Comparison of ENCODE assay signal across 8 cellular contexts in the genomic region with DNA sequence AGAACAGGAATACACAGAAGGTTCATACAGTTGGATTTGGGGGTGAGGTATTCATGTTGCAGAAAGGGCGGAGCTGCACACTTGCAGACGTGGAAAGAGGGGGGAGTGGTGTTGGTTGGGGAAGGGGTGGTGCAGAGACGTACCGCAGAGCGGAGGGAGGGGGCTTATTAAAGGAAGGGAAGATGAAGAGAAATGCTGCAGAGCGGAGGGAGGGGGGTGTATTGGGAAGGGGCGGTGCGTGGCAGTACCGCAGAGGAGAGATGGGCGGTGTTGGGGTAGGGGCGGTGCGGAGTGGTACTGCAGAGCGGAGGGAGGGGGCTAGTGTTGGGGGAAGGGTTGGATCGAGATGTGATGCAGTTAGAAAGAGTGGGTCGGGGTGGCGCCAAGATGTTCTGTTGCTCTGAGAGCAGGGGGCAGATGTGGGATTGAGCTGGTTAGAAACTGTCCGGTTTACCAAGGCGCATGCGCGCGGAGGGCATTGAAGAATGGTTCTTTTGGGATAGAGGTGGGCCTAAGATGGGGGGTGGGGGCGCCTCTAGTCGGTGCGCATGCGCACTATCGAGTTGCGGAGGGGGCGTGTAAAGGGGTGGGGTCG. TPM values are rescaled to one million over a fixed set of nuclear protein-coding genes. Genes with fewer than 3 reads are reported as not detected.
A peak's percentile ranks its signal among the peaks of the same experiment; 100 is the strongest.
DNase-seq lines count a peak whose midpoint lies in the region; ATAC-seq, FAIRE-seq and TF ChIP-seq lines count a peak whose summit lies in the region.

No MANE protein-coding gene starts in this region.

- ATAC-seq in HG03159 (IDR thresholded peaks at IDR 0.05; ENCODE audit: unreplicated experiment) (peak; percentile 59), upper lobe of right lung (peak; percentile 27)

- H3K27me3 Mint-ChIP-seq in progenitor cell of endocrine pancreas = no peaks in the 10 kb centered on the region

- H3K9ac ChIP-seq in ES-I3 (ENCODE audit: low read depth, low read length) = peak overlapping the region; percentile 78

- H3K9me3 ChIP-seq in ES-I3 (ENCODE audit: control insufficient read depth, insufficient read depth, low read length) = no peaks in the 10 kb centered on the region
- no peaks in the 10 kb centered on the region for H3K9me3 ChIP-seq in adrenal gland (replicated peaks in 1 of 3)
- no peaks in the 10 kb centered on the region for H3K9me3 ChIP-seq in right atrium auricular region
- H3K9me3 ChIP-seq in upper lobe of right lung = no peaks in the 10 kb centered on the region

- no peak for FAIRE-seq in D721Med (lab: Jason Lieb, UNC)

- peak; percentile 91 to 93 for DNase-seq in SHP77 (lab: John Stamatoyannopoulos, UW)
- peak; percentile 31 to 71 (median 45) for DNase-seq in adrenal gland
- no peak for DNase-seq in right atrium auricular region (ENCODE audit: low spot score)
- DNase-seq in progenitor cell of endocrine pancreas (ENCODE audit: low spot score, unreplicated experiment) = peak; percentile 57
- peak; percentile 66 for DNase-seq in upper lobe of right lung
- DNase-seq in D721Med (ENCODE audit: insufficient read length, low spot score) = no peak

- peaks cover 6% of the 10 kb centered on the region for H3K36me3 Mint-ChIP-seq in progenitor cell of endocrine pancreas (ENCODE audit: insufficient read depth)

- H3K4me1 ChIP-seq in ES-I3 (ENCODE audit: insufficient read depth, low read length) (no peaks in the 10 kb centered on the region), adrenal gland (replicated peaks in 1 of 2) (no peaks in the 10 kb centered on the region), right atrium auricular region (no peaks in the 10 kb centered on the region), upper lobe of right lung (no peaks in the 10 kb centered on the region)

- H3K27ac ChIP-seq in adrenal gland = no peak overlapping the region
- peak overlapping the region in 1 of 2 donors; percentile 40 for H3K27ac ChIP-seq in right atrium auricular region
- H3K27ac ChIP-seq in upper lobe of right lung = no peak overlapping the region

- H3K27me3 ChIP-seq in adrenal gland = peaks cover 7% of the 10 kb centered on the region
- no peaks in the 10 kb centered on the region for H3K27me3 ChIP-seq in right atrium auricular region
- no peaks in the 10 kb centered on the region for H3K27me3 ChIP-seq in upper lobe of right lung

- H3K4me3 Mint-ChIP-seq in progenitor cell of endocrine pancreas (ENCODE audit: low read depth) = peak overlapping the region; percentile 96

- H3K27ac Mint-ChIP-seq in progenitor cell of endocrine pancreas = peak overlapping the region; percentile 97

- peaks cover 5% of the 10 kb centered on the region for H3K4me1 Mint-ChIP-seq in progenitor cell of endocrine pancreas (ENCODE audit: low read depth)

- no peaks in the 10 kb centered on the region; the same call in 1 of the 2 replicates for H3K36me3 ChIP-seq in ES-I3 (ENCODE audit: insufficient read depth, low read length)
- H3K36me3 ChIP-seq in adrenal gland (replicated peaks in 1 of 2) = no peaks in the 10 kb centered on the region
- no peaks in the 10 kb centered on the region for H3K36me3 ChIP-seq in right atrium auricular region
- no peaks in the 10 kb centered on the region for H3K36me3 ChIP-seq in upper lobe of right lung

- intact Hi-C loops in adrenal gland (cut with DNase I) = no loop called here
- intact Hi-C loops in upper lobe of right lung (cut with DNase I) = no loop called here

- WGBS in adrenal gland, 4 donors = 1 to 48% (median 15%) methylated on average over 28 to 29 of the region's 29 CpGs

- H3K4me3 ChIP-seq in adrenal gland (peak overlapping the region in 1 of 4 donors; percentile 57), right atrium auricular region (peak overlapping the region; percentile 50 to 52), upper lobe of right lung (peak overlapping the region; percentile 48)

- TF ChIP-seq CTCF in adrenal gland (IDR thresholded peaks at IDR 0.05) (peak in 1 of 6 experiments; percentile 15), right atrium auricular region (IDR thresholded peaks at IDR 0.05) (no peak), progenitor cell of endocrine pancreas (IDR thresholded peaks at IDR 0.05; ENCODE audit: unreplicated experiment) (no peak), upper lobe of right lung (IDR thresholded peaks at IDR 0.05) (no peak), D721Med (IDR thresholded peaks at IDR 0.05; ENCODE audit: insufficient read depth, missing control alignments) (no peak)

- TF ChIP-seq POLR2A in adrenal gland (IDR thresholded peaks at IDR 0.05) = no peak

- peaks cover 19% of the 10 kb centered on the region for H3K9me3 Mint-ChIP-seq in progenitor cell of endocrine pancreas (ENCODE audit: low read depth)

RNA-seq across cellular contexts. Expression of a gene that starts 0.9 kb away (rescaled TPM):
- 1 to 10 TPM; 1.3 to 7.4 (median 4.3) TPM for total RNA-seq in adrenal gland
- polyA plus RNA-seq in adrenal gland = 10 to 100 TPM in 2 of 3 donors, 1 to 10 TPM in 1; 6.6 to 21.1 (median 17.0) TPM
- total RNA-seq in right atrium auricular region = 1 to 10 TPM; 4.3 to 4.9 TPM
- total RNA-seq in progenitor cell of endocrine pancreas = 156 and 169 TPM in 2 replicates
- total RNA-seq in upper lobe of right lung = 2.7 TPM

Comparison
In these comparisons a context has a peak if more than half of its experiments do, and no peak if none do; other contexts are left out.
1. DNase-seq: peak in SHP77 (2 of 2), adrenal gland (7 of 7), progenitor cell of endocrine pancreas (single experiment) and upper lobe of right lung (single experiment); none in right atrium auricular region (single experiment) and D721Med (single experiment).
2. RNA of a gene that starts 0.9 kb away (total RNA-seq): 156 to 169 TPM in progenitor cell of endocrine pancreas; 4.3 to 4.9 TPM in right atrium auricular region, 1.3 to 7.4 TPM in adrenal gland and 2.7 TPM in upper lobe of right lung (single experiment); every median in the first group is over 10 times any median in the second.